In genomic region chr19:4042064-4042730, GRCh38 we compare ENCODE assay signal across 1 cellular context.
TF ChIP-seq lines count a peak whose summit lies in the region.

No MANE protein-coding gene starts in this region.

TF ChIP-seq in K562, 482 proteins besides CTCF, POLR2A, EP300 and RAD21:
- TF ChIP-seq POLR2G (IDR thresholded peaks at IDR 0.05; ENCODE audit: low read depth, low read length) (0 out of 2 replicates have a peak, but pooled peaks have one; percentile 1), LEF1 (IDR thresholded peaks at IDR 0.05) (no peak)
